8 cellular contexts compared by ENCODE assay signal in the genomic region with DNA sequence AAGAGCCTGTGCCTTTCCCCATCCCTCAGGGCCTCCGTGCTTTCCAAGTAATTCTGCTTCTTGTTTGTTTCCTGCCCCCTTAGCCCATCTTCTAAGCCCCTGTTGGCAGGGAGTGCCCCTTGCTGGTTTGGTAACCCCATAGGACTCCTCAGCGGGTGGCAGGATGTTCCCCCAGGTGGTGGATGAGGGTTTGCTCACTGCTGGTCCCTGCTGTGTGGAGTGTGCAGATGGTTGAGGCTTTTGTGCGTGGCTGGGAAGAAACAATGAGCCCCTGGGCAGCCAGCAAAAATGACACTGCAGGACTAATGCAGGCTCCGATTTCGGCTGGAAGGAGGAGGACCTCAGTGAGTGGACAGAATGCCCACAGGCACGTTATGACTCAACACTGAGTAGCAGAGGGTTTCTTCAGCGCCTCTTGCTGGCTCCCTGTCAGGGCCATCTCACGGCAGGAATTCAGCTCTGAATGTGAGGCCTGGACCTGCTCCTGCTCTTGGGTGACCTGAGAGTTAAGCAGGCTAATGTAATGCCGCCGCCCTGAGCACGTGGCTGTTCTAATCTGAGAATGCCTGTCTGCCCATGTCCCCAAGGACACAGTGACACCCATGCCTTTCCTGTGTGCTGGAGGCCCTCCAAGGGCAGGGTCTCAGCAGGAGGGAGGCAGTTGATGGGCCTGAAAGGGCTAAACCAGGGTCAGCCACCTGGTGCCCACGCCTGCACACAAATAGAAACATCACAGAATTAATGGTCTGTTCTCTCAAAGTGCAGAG. TPM values are rescaled to one million over a fixed set of nuclear protein-coding genes. Genes with fewer than 3 reads are reported as not detected.
DNase-seq lines count a peak whose midpoint lies in the region; ATAC-seq and TF ChIP-seq lines count a peak whose summit lies in the region.

No MANE protein-coding gene starts in this region.

- peak overlapping the region; percentile 22; the same call in 1 of the 2 replicates for H3K4me2 ChIP-seq in KMS-11

- no peak for TF ChIP-seq CTCF in KMS-11 (conservative IDR thresholded peaks at IDR 0.05; ENCODE audit: low read depth, low read length)
- no peak for TF ChIP-seq CTCF in left lung (IDR thresholded peaks at IDR 0.05)

- ATAC-seq in left lung (peak; percentile 81), aorta (ENCODE audit: low FRiP score) (peak; percentile 83), HG02981 (IDR thresholded peaks at IDR 0.05; ENCODE audit: unreplicated experiment) (no peak)

- no peak overlapping the region for H3K4me3 ChIP-seq in KMS-11 (IDR thresholded peaks at IDR 0.05; ENCODE audit: insufficient read depth, low read depth, low read length)
- H3K4me3 ChIP-seq in left lung, result no peak overlapping the region
- no peak overlapping the region for H3K4me3 ChIP-seq in aorta (ENCODE audit: low read length in 2 of 2)

- WGBS in aorta, 2 donors, result 11 to 17% methylated on average over 12 of the region's 12 CpGs

- no peaks in the 10 kb centered on the region for H4K20me1 ChIP-seq in KMS-11 (ENCODE audit: insufficient read depth)

- no peaks in the 10 kb centered on the region; the same call in 1 of the 2 replicates for H3K36me3 ChIP-seq in KMS-11 (ENCODE audit: insufficient read depth)
- H3K36me3 ChIP-seq in left lung, result peaks cover 3 to 31% of the 10 kb centered on the region in 2 donors
- peaks cover 0 to 7% of the 10 kb centered on the region in 2 donors for H3K36me3 ChIP-seq in aorta (ENCODE audit: control insufficient read depth in 1 of 2, insufficient read depth in 2 of 2, low read length in 1 of 2)

- H2AFZ ChIP-seq in KMS-11 (ENCODE audit: low read depth), result peak overlapping the region; percentile 7; the same call in 1 of the 2 replicates

- H3K9ac ChIP-seq in KMS-11, result peak overlapping the region; percentile 37; the same call in 1 of the 2 replicates

- intact Hi-C loops in left lung (cut with DNase I), result no loop called here
- intact Hi-C loops in aorta (cut with DNase I), result no loop called here

- DNase-seq in AG20443 (ENCODE audit: low spot score) (peak; percentile 96), brain pericyte (ENCODE audit: low read depth, low spot score) (peak; percentile 88), left lung (peak in 1 of 2 donors; percentile 60), aorta (peak; percentile 82 to 88), DMS53 (lab: John Stamatoyannopoulos, UW) (no peak), midbrain (lab: John Stamatoyannopoulos, UW) (no peak)

- H3K4me1 ChIP-seq in KMS-11 (ENCODE audit: low read depth, poor library complexity, severe bottlenecking) (peaks cover 62% of the 10 kb centered on the region), left lung (peaks cover 24 to 52% of the 10 kb centered on the region in 2 donors), aorta (ENCODE audit: control insufficient read depth in 1 of 2, insufficient read depth in 2 of 2, low read length in 2 of 2) (peaks cover 1 to 4% of the 10 kb centered on the region in 2 donors)

- H3K27me3 ChIP-seq in KMS-11 (ENCODE audit: insufficient read depth, low read depth) (no peaks in the 10 kb centered on the region), left lung (no peaks in the 10 kb centered on the region), aorta (ENCODE audit: control insufficient read depth in 1 of 2, insufficient read depth in 2 of 2, low read length in 1 of 2) (no peaks in the 10 kb centered on the region)

- H3K27ac ChIP-seq in KMS-11 (peak overlapping the region; percentile 81), left lung (peak overlapping the region; percentile 26 to 41), aorta (ENCODE audit: low read depth in 1 of 2, low read length in 2 of 2) (peak overlapping the region in 1 of 2 donors; percentile 61)

- H3K79me2 ChIP-seq in KMS-11 (ENCODE audit: insufficient read depth, low read depth), result peaks cover 30% of the 10 kb centered on the region

- H3K9me3 ChIP-seq in left lung (no peaks in the 10 kb centered on the region), aorta (ENCODE audit: control insufficient read depth, low read length) (no peaks in the 10 kb centered on the region)

RNA-seq across cellular contexts. Expression of a gene that starts 16.6 kb away (rescaled TPM):
- total RNA-seq in left lung (10 to 100 TPM; 43.1 to 49.9 TPM), aorta (10 to 100 TPM; 65.8 to 85.1 TPM)
- 10 to 100 TPM; 16.3 to 26.5 TPM for polyA plus RNA-seq in aorta

RNA-seq across cellular contexts. Expression of a gene that starts 58.1 kb away (rescaled TPM):
- total RNA-seq in left lung (10 to 100 TPM; 10.9 to 18.6 TPM), aorta (10 to 100 TPM; 23.1 to 23.9 TPM)
- 10 to 100 TPM in 1 of 2 donors, 1 to 10 TPM in 1; 6.9 to 13.4 TPM for polyA plus RNA-seq in aorta

Comparison
In these comparisons a context has a peak if more than half of its experiments do, and no peak if none do; other contexts are left out.
1. DNase-seq: peak in AG20443 (single experiment), brain pericyte (single experiment) and aorta (2 of 2); none in DMS53 (single experiment) and midbrain (single experiment).